ENCODE assay signal across 2 cellular contexts in genomic region chr19:55068803-55069136, GRCh38.
TF ChIP-seq lines count a peak whose summit lies in the region.

No MANE protein-coding gene starts in this region.

TF ChIP-seq in H1, 55 proteins besides CTCF, POLR2A, EP300 and RAD21:
- no peak for TF ChIP-seq MAFK (IDR thresholded peaks at IDR 0.05; ENCODE audit: low read depth, low read length)
- TF ChIP-seq HDAC6 (IDR thresholded peaks at IDR 0.05; ENCODE audit: low read depth, low read length), result no peak
- TF ChIP-seq CHD2 (IDR thresholded peaks at IDR 0.05; ENCODE audit: low read length), result no peak
- TF ChIP-seq ATF2 (IDR thresholded peaks at IDR 0.05; ENCODE audit: low read length), result no peak
- no peak for TF ChIP-seq BRCA1 (IDR thresholded peaks at IDR 0.05; ENCODE audit: low read depth, low read length)
- no peak for TF ChIP-seq EGR1 (IDR thresholded peaks at IDR 0.05; ENCODE audit: borderline replicate concordance, low read depth, low read length)
- TF ChIP-seq CBX8 (IDR thresholded peaks at IDR 0.05; ENCODE audit: borderline replicate concordance, low read depth, low read length), result no peak
- no peak for TF ChIP-seq NRF1 (IDR thresholded peaks at IDR 0.05; ENCODE audit: low read depth, low read length)
- TF ChIP-seq CEBPB (IDR thresholded peaks at IDR 0.05; ENCODE audit: low read depth, low read length), result no peak
- no peak for TF ChIP-seq CBX5 (IDR thresholded peaks at IDR 0.05; ENCODE audit: low read depth, low read length)
- TF ChIP-seq CREB1 (IDR thresholded peaks at IDR 0.05), result no peak
- TF ChIP-seq RXRA (IDR thresholded peaks at IDR 0.05; ENCODE audit: insufficient read depth, low read depth, low read length), result no peak
- TF ChIP-seq, protein P1, sequence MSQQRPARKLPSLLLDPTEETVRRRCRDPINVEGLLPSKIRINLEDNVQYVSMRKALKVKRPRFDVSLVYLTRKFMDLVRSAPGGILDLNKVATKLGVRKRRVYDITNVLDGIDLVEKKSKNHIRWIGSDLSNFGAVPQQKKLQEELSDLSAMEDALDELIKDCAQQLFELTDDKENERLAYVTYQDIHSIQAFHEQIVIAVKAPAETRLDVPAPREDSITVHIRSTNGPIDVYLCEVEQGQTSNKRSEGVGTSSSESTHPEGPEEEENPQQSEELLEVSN (IDR thresholded peaks at IDR 0.05), result no peak
- no peak for TF ChIP-seq TCF12 (IDR thresholded peaks at IDR 0.05; ENCODE audit: low read depth, low read length)
- no peak for TF ChIP-seq HDAC2 (IDR thresholded peaks at IDR 0.05; ENCODE audit: borderline replicate concordance in 1 of 2, low read depth in 2 of 2, low read length in 2 of 2)
- TF ChIP-seq POLR2AphosphoS5 (IDR thresholded peaks at IDR 0.05; ENCODE audit: low read depth, low read length), result no peak
- TF ChIP-seq SP1 (IDR thresholded peaks at IDR 0.05; ENCODE audit: low read depth, low read length), result no peak
- no peak for TF ChIP-seq RBBP5 (IDR thresholded peaks at IDR 0.05; ENCODE audit: borderline replicate concordance, low read depth, low read length)
- no peak for TF ChIP-seq SIRT6 (IDR thresholded peaks at IDR 0.05; ENCODE audit: low read length)
- TF ChIP-seq PHF8 (conservative IDR thresholded peaks at IDR 0.05; ENCODE audit: low read depth, low read length), result no peak

TF ChIP-seq in neural cell, 6 proteins besides CTCF, POLR2A, EP300 and RAD21:
- TF ChIP-seq, protein P2, sequence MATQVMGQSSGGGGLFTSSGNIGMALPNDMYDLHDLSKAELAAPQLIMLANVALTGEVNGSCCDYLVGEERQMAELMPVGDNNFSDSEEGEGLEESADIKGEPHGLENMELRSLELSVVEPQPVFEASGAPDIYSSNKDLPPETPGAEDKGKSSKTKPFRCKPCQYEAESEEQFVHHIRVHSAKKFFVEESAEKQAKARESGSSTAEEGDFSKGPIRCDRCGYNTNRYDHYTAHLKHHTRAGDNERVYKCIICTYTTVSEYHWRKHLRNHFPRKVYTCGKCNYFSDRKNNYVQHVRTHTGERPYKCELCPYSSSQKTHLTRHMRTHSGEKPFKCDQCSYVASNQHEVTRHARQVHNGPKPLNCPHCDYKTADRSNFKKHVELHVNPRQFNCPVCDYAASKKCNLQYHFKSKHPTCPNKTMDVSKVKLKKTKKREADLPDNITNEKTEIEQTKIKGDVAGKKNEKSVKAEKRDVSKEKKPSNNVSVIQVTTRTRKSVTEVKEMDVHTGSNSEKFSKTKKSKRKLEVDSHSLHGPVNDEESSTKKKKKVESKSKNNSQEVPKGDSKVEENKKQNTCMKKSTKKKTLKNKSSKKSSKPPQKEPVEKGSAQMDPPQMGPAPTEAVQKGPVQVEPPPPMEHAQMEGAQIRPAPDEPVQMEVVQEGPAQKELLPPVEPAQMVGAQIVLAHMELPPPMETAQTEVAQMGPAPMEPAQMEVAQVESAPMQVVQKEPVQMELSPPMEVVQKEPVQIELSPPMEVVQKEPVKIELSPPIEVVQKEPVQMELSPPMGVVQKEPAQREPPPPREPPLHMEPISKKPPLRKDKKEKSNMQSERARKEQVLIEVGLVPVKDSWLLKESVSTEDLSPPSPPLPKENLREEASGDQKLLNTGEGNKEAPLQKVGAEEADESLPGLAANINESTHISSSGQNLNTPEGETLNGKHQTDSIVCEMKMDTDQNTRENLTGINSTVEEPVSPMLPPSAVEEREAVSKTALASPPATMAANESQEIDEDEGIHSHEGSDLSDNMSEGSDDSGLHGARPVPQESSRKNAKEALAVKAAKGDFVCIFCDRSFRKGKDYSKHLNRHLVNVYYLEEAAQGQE (IDR thresholded peaks at IDR 0.05; ENCODE audit: borderline replicate concordance), result no peak
- no peak for TF ChIP-seq SMC3 (conservative IDR thresholded peaks at IDR 0.05; ENCODE audit: poor library complexity)
- TF ChIP-seq MXI1 (conservative IDR thresholded peaks at IDR 0.05; ENCODE audit: poor library complexity, severe bottlenecking), result no peak
- TF ChIP-seq TAF1 (IDR thresholded peaks at IDR 0.05; ENCODE audit: low read depth), result no peak
- TF ChIP-seq EZH2 (IDR thresholded peaks at IDR 0.05; ENCODE audit: borderline replicate concordance, insufficient read depth, low read length, poor library complexity, severe bottlenecking), result no peak
- TF ChIP-seq POLR2AphosphoS5 (IDR thresholded peaks at IDR 0.05), result no peak
